11 cellular contexts compared by ENCODE assay signal in genomic region chr16:15523092-15523541, GRCh38.
A peak's percentile ranks its signal among the peaks of the same experiment; 100 is the strongest.
DNase-seq lines count a peak whose midpoint lies in the region; ATAC-seq, FAIRE-seq and TF ChIP-seq lines count a peak whose summit lies in the region.
"Had no signal": no experiment of that assay in that cellular context is flagged by ENCODE, and none has a peak within 500 bp of the region (broad histone marks: within the 10 kb centered on the region; RNA-seq: fewer than 3 reads in every experiment).

No MANE protein-coding gene starts in this region.

- H4K20me1 ChIP-seq in osteoblast (ENCODE audit: insufficient read depth, low read length) = peaks cover 26% of the 10 kb centered on the region

- H3K4me1 ChIP-seq in A549 = peaks cover 40% of the 10 kb centered on the region
- H3K4me1 ChIP-seq in right lobe of liver = peaks cover 0 to 6% (median 3%) of the 10 kb centered on the region in 4 donors
- H3K4me1 ChIP-seq in osteoblast (ENCODE audit: insufficient read depth, low read length) = peaks cover 5% of the 10 kb centered on the region
- H3K4me1 ChIP-seq: parathyroid adenoma had no signal

- DNase-seq in A549 (ENCODE audit: low read depth in 1 of 2, low spot score in 1 of 2) (peak in 1 of 2 experiments; percentile 71), LNCaP clone FGC (ENCODE audit: low read depth) (peak; percentile 7), activated B cell treated with CpG ODN at 0.5 μM for 24 hours (no peak), right lobe of liver (peak; percentile 54 to 65 (median 61)), osteoblast (ENCODE audit: insufficient read length, low spot score, missing footprints) (no peak), NCI-H1417 (lab: John Stamatoyannopoulos, UW) (no peak)
- DNase-seq in activated CD4-positive, alpha-beta T cell treated with anti-CD3 and anti-CD28 coated beads, Interleukin-2, amount 10 ng/mL, durations not matched to agents 24 days and 14 days = no peak

- peak overlapping the region; percentile 66 for H3K4me3 Mint-ChIP-seq in activated B cell treated with CpG ODN at 0.5 μM for 24 hours
- H3K4me3 Mint-ChIP-seq in activated CD4-positive, alpha-beta T cell treated with anti-CD3 and anti-CD28 coated beads, Interleukin-2, amount 10 ng/mL, durations not matched to agents 24 days and 14 days = no peak overlapping the region
- H3K4me3 Mint-ChIP-seq: CD8-positive, alpha-beta T cell had no signal

- H3K79me2 ChIP-seq in osteoblast (ENCODE audit: insufficient read depth, low read length) = peaks cover 7% of the 10 kb centered on the region
- H3K79me2 ChIP-seq: parathyroid adenoma had no signal

- TF ChIP-seq CTCF in A549 (IDR thresholded peaks at IDR 0.05) (0 out of 3 replicates have a peak, but pooled peaks have one; percentile 23), LNCaP clone FGC (IDR thresholded peaks at IDR 0.05; ENCODE audit: control insufficient read depth, extremely low read depth, insufficient read depth) (peak; percentile 48), activated B cell treated with CpG ODN at 0.5 μM for 24 hours (IDR thresholded peaks at IDR 0.05) (no peak), right lobe of liver (IDR thresholded peaks at IDR 0.05) (peak; percentile 39 to 55 (median 42)), osteoblast (IDR thresholded peaks at IDR 0.05; ENCODE audit: extremely low read depth, low read depth, low read length) (no peak)

- no peaks in the 10 kb centered on the region for H3K36me3 Mint-ChIP-seq in activated B cell treated with CpG ODN at 0.5 μM for 24 hours (ENCODE audit: low read depth)
- H3K36me3 Mint-ChIP-seq in activated CD4-positive, alpha-beta T cell treated with anti-CD3 and anti-CD28 coated beads, Interleukin-2, amount 10 ng/mL, durations not matched to agents 24 days and 14 days (ENCODE audit: low read depth) = peaks cover 5% of the 10 kb centered on the region
- H3K36me3 Mint-ChIP-seq: CD8-positive, alpha-beta T cell had no signal

- ATAC-seq in A549 = peak in 1 of 2 experiments; percentile 85; a peak in 3 of 6 replicates
- peak; percentile 14 for ATAC-seq in activated B cell treated with CpG ODN at 0.5 μM for 24 hours (ENCODE audit: low read depth)
- peak; percentile 74 to 88 (median 80) for ATAC-seq in right lobe of liver
- ATAC-seq in GM18909 (IDR thresholded peaks at IDR 0.05; ENCODE audit: poor library complexity, unreplicated experiment) = no peak
- ATAC-seq: CD8-positive, alpha-beta T cell had no signal

- H3K27me3 Mint-ChIP-seq in activated B cell treated with CpG ODN at 0.5 μM for 24 hours = no peaks in the 10 kb centered on the region
- no peaks in the 10 kb centered on the region for H3K27me3 Mint-ChIP-seq in activated CD4-positive, alpha-beta T cell treated with anti-CD3 and anti-CD28 coated beads, Interleukin-2, amount 10 ng/mL, durations not matched to agents 24 days and 14 days

- CTCF ChIA-PET in A549 (lab: Yijun Ruan, JAX) = interaction anchor here (1.0 to 2.4 kb wide), 5 partner anchors 17 to 96 kb away, joined by 3 to 8 read pairs (median 4); no protein-coding TSS in a partner anchor
- CTCF ChIA-PET in activated B cell treated with CpG ODN at 0.5 μM for 24 hours (lab: Charles Lee) = no interaction called here

- H3K9me3 ChIP-seq in A549 (no peaks in the 10 kb centered on the region), right lobe of liver (no peaks in the 10 kb centered on the region), osteoblast (ENCODE audit: low read depth, low read length) (no peaks in the 10 kb centered on the region)

- FAIRE-seq in A549 (lab: Jason Lieb, UNC) = no peak
- FAIRE-seq: RCC 7860 had no signal

- peak; percentile 50 to 70; a peak in 4 of 5 replicates for TF ChIP-seq RAD21 in A549 (conservative IDR thresholded peaks at IDR 0.05 in 1 of 2, IDR thresholded peaks at IDR 0.05 in 1 of 2)

- intact Hi-C loops in activated B cell treated with CpG ODN at 0.5 μM for 24 hours (cut with micrococcal nuclease) = no loop called here
- intact Hi-C loops in right lobe of liver (cut with DNase I) = no loop called here
- intact Hi-C loops in activated CD4-positive, alpha-beta T cell treated with anti-CD3 and anti-CD28 coated beads, Interleukin-2, amount 10 ng/mL, durations not matched to agents 24 days and 14 days (cut with micrococcal nuclease) = no loop called here

- H3K27me3 ChIP-seq in right lobe of liver (no peaks in the 10 kb centered on the region), osteoblast (ENCODE audit: insufficient read depth, low read length) (no peaks in the 10 kb centered on the region)

- no peak overlapping the region for H2AFZ ChIP-seq in osteoblast (ENCODE audit: low read length)
- H2AFZ ChIP-seq: parathyroid adenoma had no signal

- peaks cover 10% of the 10 kb centered on the region for H3K4me1 Mint-ChIP-seq in activated B cell treated with CpG ODN at 0.5 μM for 24 hours
- peaks cover 8% of the 10 kb centered on the region for H3K4me1 Mint-ChIP-seq in activated CD4-positive, alpha-beta T cell treated with anti-CD3 and anti-CD28 coated beads, Interleukin-2, amount 10 ng/mL, durations not matched to agents 24 days and 14 days

- H3K4me2 ChIP-seq in A549 = peak overlapping the region; percentile 43
- H3K4me2 ChIP-seq in osteoblast (ENCODE audit: insufficient read depth, low read length) = no peak overlapping the region

- WGBS in A549 (ENCODE audit: missing lambda C conversion rate) = 44% methylated on average over 10 of the region's 10 CpGs
- WGBS in right lobe of liver (ENCODE audit: insufficient coverage, low coverage, low lambda C conversion rate, missing lambda C conversion rate) = 3% methylated on average over 6 of the region's 10 CpGs

- TF ChIP-seq EP300 in A549 (IDR thresholded peaks at IDR 0.05) = no peak

- no peaks in the 10 kb centered on the region for H3K9me3 Mint-ChIP-seq in activated B cell treated with CpG ODN at 0.5 μM for 24 hours
- H3K9me3 Mint-ChIP-seq in activated CD4-positive, alpha-beta T cell treated with anti-CD3 and anti-CD28 coated beads, Interleukin-2, amount 10 ng/mL, durations not matched to agents 24 days and 14 days = peaks cover 8% of the 10 kb centered on the region
- H3K9me3 Mint-ChIP-seq: CD8-positive, alpha-beta T cell had no signal

- H3K4me3 ChIP-seq in A549 (no peak overlapping the region), LNCaP clone FGC (ENCODE audit: low read depth, low read length) (no peak overlapping the region), right lobe of liver (no peak overlapping the region), osteoblast (ENCODE audit: insufficient read depth, low read length) (no peak overlapping the region)

- TF ChIP-seq POLR2A in A549 (IDR thresholded peaks at IDR 0.05; ENCODE audit: low read length) (no peak), right lobe of liver (IDR thresholded peaks at IDR 0.05) (no peak)

- H3K36me3 ChIP-seq in right lobe of liver (no peaks in the 10 kb centered on the region), osteoblast (ENCODE audit: insufficient read depth, low read length) (peaks cover 12% of the 10 kb centered on the region)

- POLR2A ChIA-PET in A549 (lab: Yijun Ruan, JAX) (no interaction called here), activated B cell treated with CpG ODN at 0.5 μM for 24 hours (lab: Charles Lee) (no interaction called here)

- H3K27ac ChIP-seq in A549 (peak overlapping the region in 1 of 2 experiments; percentile 59; a peak in 2 of 6 replicates), right lobe of liver (peak overlapping the region in 1 of 3 donors; percentile 6), osteoblast (ENCODE audit: low read depth, low read length) (no peak overlapping the region)
- H3K27ac ChIP-seq: parathyroid adenoma had no signal

- no peak overlapping the region for H3K27ac Mint-ChIP-seq in activated B cell treated with CpG ODN at 0.5 μM for 24 hours
- no peak overlapping the region for H3K27ac Mint-ChIP-seq in activated CD4-positive, alpha-beta T cell treated with anti-CD3 and anti-CD28 coated beads, Interleukin-2, amount 10 ng/mL, durations not matched to agents 24 days and 14 days
- H3K27ac Mint-ChIP-seq: CD8-positive, alpha-beta T cell had no signal

TF ChIP-seq in A549, 52 proteins besides CTCF, POLR2A, EP300 and RAD21:
- TF ChIP-seq MAX (IDR thresholded peaks at IDR 0.05) (peak; percentile 83), SMC3 (IDR thresholded peaks at IDR 0.05) (peak; percentile 28; the same call in 1 of the 3 replicates), E2F6 (IDR thresholded peaks at IDR 0.05; ENCODE audit: borderline replicate concordance, low read depth) (no peak)
TF ChIP-seq in A549: peak in this region for 2.

Comparison
In these comparisons a context has a peak if more than half of its experiments do, and no peak if none do; other contexts are left out.
1. DNase-seq: peak in LNCaP clone FGC (single experiment) and right lobe of liver (3 of 3); none in activated B cell treated with CpG ODN at 0.5 μM for 24 hours (single experiment), osteoblast (single experiment), NCI-H1417 (0 of 3) and activated CD4-positive, alpha-beta T cell treated with anti-CD3 and anti-CD28 coated beads, Interleukin-2, amount 10 ng/mL, durations not matched to agents 24 days and 14 days (single experiment).
2. CTCF ChIP-seq: peak in A549 (single experiment), LNCaP clone FGC (single experiment) and right lobe of liver (4 of 4); none in activated B cell treated with CpG ODN at 0.5 μM for 24 hours (single experiment) and osteoblast (single experiment).